ENCODE assay signal across 25 cellular contexts in genomic region chr1:181804989-181805388, GRCh38.
"Had no signal": no experiment of that assay in that cellular context is flagged by ENCODE, and none has a peak within 500 bp of the region (broad histone marks: within the 10 kb centered on the region; RNA-seq: fewer than 3 reads in every experiment).

No MANE protein-coding gene starts in this region.

- ATAC-seq: Right ventricle myocardium inferior, SK-N-SH treated with all-trans-retinoic acid at 6 μM for 48 hours had no signal

- DNase-seq: KBM-7, MV-4-11, NCI-H1048, NCI-H1105, NCI-H1417, NCI-H146, NCI-H1694 treated with DMSO at 0.1 percent for 48 hours, NCI-H1930, NCI-H2081, NCI-H2107, NCI-H2227 treated with DMSO at 0.1 percent for 48 hours, NCI-H446, NCI-H510A, NCI-H524 treated with DMSO at 0.1 percent for 48 hours, NCI-H69, NCI-H774, OCI-M1, PC-9, Peyer's patch, SHP77 treated with DMSO at 0.1 percent for 48 hours, SJCRH30 had no signal

- H3K4me1 Mint-ChIP-seq: IgD-negative memory B cell had no signal

- H3K27ac Mint-ChIP-seq: IgD-negative memory B cell had no signal

- FAIRE-seq: HTR-8/SVneo had no signal

- H3K36me3 Mint-ChIP-seq: IgD-negative memory B cell had no signal

- H3K9me3 Mint-ChIP-seq: IgD-negative memory B cell had no signal

- H3K4me3 Mint-ChIP-seq: IgD-negative memory B cell had no signal
